ENCODE assay signal across 28 cellular contexts in genomic region chr13:98389319-98389718, GRCh38.
"Had no signal": no experiment of that assay in that cellular context is flagged by ENCODE, and none has a peak within 500 bp of the region (broad histone marks: within the 10 kb centered on the region; RNA-seq: fewer than 3 reads in every experiment).

No MANE protein-coding gene starts in this region.

- ATAC-seq: activated CD8-positive, alpha-beta T cell treated with anti-CD3 and anti-CD28 coated beads for 36 hours; activated naive CD8-positive, alpha-beta T cell treated with anti-CD3 and anti-CD28 coated beads, Interleukin-2, amount 50 U/mL, for 24 hours; naive thymus-derived CD4-positive, alpha-beta T cell; T-cell; upper lobe of right lung had no signal

- H3K4me2 ChIP-seq: neural progenitor cell had no signal

- H3K4me1 Mint-ChIP-seq: activated CD4-positive, alpha-beta T cell treated with anti-CD3 and anti-CD28 coated beads, Interleukin-2, amount 10 ng/mL, durations not matched to agents 7 days and 5 days; activated naive CD8-positive, alpha-beta T cell treated with anti-CD3 and anti-CD28 coated beads, Interleukin-2, amount 50 U/mL, for 24 hours; central memory CD8-positive, alpha-beta T cell; naive thymus-derived CD4-positive, alpha-beta T cell; neural progenitor cell; T-cell had no signal

- H3K4me3 ChIP-seq: dorsolateral prefrontal cortex, esophagus muscularis mucosa, lower lobe of right lung, neural progenitor cell, upper lobe of right lung had no signal

- H3K27me3 ChIP-seq: esophagus muscularis mucosa, neural progenitor cell, upper lobe of right lung had no signal

- H3K27ac Mint-ChIP-seq: activated CD4-positive, alpha-beta T cell treated with anti-CD3 and anti-CD28 coated beads, Interleukin-2, amount 10 ng/mL, durations not matched to agents 7 days and 5 days; activated CD8-positive, alpha-beta T cell treated with anti-CD3 and anti-CD28 coated beads for 36 hours; activated naive CD8-positive, alpha-beta T cell treated with anti-CD3 and anti-CD28 coated beads, Interleukin-2, amount 50 U/mL, for 24 hours; activated T-helper 1 cell treated with anti-CD3 and anti-CD28 coated beads, Interleukin-12 subunit alpha, Interleukin-12 subunit beta, Interleukin-2, Interleukin-4 antibody, amounts not matched to agents 30 ng/mL and 10 ng/mL and 1 ng/mL, durations not matched to agents 14 hours and 24 hours and 36 hours; naive thymus-derived CD4-positive, alpha-beta T cell; neural progenitor cell; progenitor cell of endocrine pancreas; T-cell; T-helper 2 cell treated with Interferon-gamma antibody and Interleukin-4, amounts not matched to agents 5 μg/mL and 100 μg/mL, for 36 hours had no signal

- H3K36me3 ChIP-seq: neural progenitor cell had no signal

- H2AFZ ChIP-seq: neural progenitor cell had no signal

- H3K4me3 Mint-ChIP-seq: activated CD4-positive, alpha-beta T cell treated with anti-CD3 and anti-CD28 coated beads, Interleukin-2, amount 10 ng/mL, durations not matched to agents 7 days and 5 days; activated CD8-positive, alpha-beta T cell treated with anti-CD3 and anti-CD28 coated beads for 36 hours; activated naive CD8-positive, alpha-beta T cell treated with anti-CD3 and anti-CD28 coated beads, Interleukin-2, amount 50 U/mL, for 24 hours; activated T-helper 1 cell treated with anti-CD3 and anti-CD28 coated beads, Interleukin-12 subunit alpha, Interleukin-12 subunit beta, Interleukin-2, Interleukin-4 antibody, amounts not matched to agents 30 ng/mL and 10 ng/mL and 1 ng/mL, durations not matched to agents 14 hours and 24 hours and 36 hours; brain; central memory CD8-positive, alpha-beta T cell; naive thymus-derived CD4-positive, alpha-beta T cell; neural progenitor cell; T-cell; T-helper 2 cell treated with Interferon-gamma antibody and Interleukin-4, amounts not matched to agents 5 μg/mL and 100 μg/mL, for 36 hours had no signal

- H3K36me3 Mint-ChIP-seq: naive thymus-derived CD4-positive, alpha-beta T cell; T-cell had no signal

- FAIRE-seq: colon, TTC549 had no signal

- DNase-seq: activated CD4-positive, alpha-beta T cell treated with anti-CD3 and anti-CD28 coated beads, Interleukin-2, amount 10 ng/mL, durations not matched to agents 7 days and 5 days; activated CD4-positive, CD25-positive, alpha-beta regulatory T cell treated with anti-CD3 and anti-CD28 coated beads, Interleukin-2, amount 50 U/mL, for 72 hours; activated CD8-positive, alpha-beta T cell treated with anti-CD3 and anti-CD28 coated beads for 36 hours; activated gamma-delta T cell; activated naive CD4-positive, alpha-beta T cell treated with anti-CD3 and anti-CD28 coated beads, Interleukin-2, amount 50 U/mL, for 16 hours; activated naive CD8-positive, alpha-beta T cell treated with anti-CD3 and anti-CD28 coated beads, Interleukin-2, amount 50 U/mL, for 24 hours; anterior cingulate cortex; dorsolateral prefrontal cortex; foreskin fibroblast; hippocampal formation; kidney glomerular epithelial cell; lower lobe of right lung; naive thymus-derived CD4-positive, alpha-beta T cell; retina; stimulated activated CD4-positive, alpha-beta T cell treated with anti-CD3 and anti-CD28 coated beads, Interleukin-4, amount 100 ng/mL, for 24 hours; stimulated activated naive CD4-positive, alpha-beta T cell treated with Interleukin-2 at 50 U/mL for 16 hours; T-cell; upper lobe of right lung; WERI-Rb-1 had no signal

- H3K4me1 ChIP-seq: lower lobe of right lung, neural progenitor cell had no signal

- H3K27me3 Mint-ChIP-seq: brain, progenitor cell of endocrine pancreas had no signal

- H3K9me3 ChIP-seq: esophagus muscularis mucosa, lower lobe of right lung, upper lobe of right lung had no signal

- H3K9me3 Mint-ChIP-seq: activated CD4-positive, alpha-beta T cell treated with anti-CD3 and anti-CD28 coated beads, Interleukin-2, amount 10 ng/mL, durations not matched to agents 7 days and 5 days; activated CD8-positive, alpha-beta T cell treated with anti-CD3 and anti-CD28 coated beads for 36 hours; activated naive CD8-positive, alpha-beta T cell treated with anti-CD3 and anti-CD28 coated beads, Interleukin-2, amount 50 U/mL, for 24 hours; activated T-helper 1 cell treated with anti-CD3 and anti-CD28 coated beads, Interleukin-12 subunit alpha, Interleukin-12 subunit beta, Interleukin-2, Interleukin-4 antibody, amounts not matched to agents 30 ng/mL and 10 ng/mL and 1 ng/mL, durations not matched to agents 14 hours and 24 hours and 36 hours; brain; central memory CD8-positive, alpha-beta T cell; naive thymus-derived CD4-positive, alpha-beta T cell; neural progenitor cell; T-cell; T-helper 2 cell treated with Interferon-gamma antibody and Interleukin-4, amounts not matched to agents 5 μg/mL and 100 μg/mL, for 36 hours had no signal

- H3K27ac ChIP-seq: esophagus muscularis mucosa, lower lobe of right lung, neural progenitor cell, upper lobe of right lung, WERI-Rb-1 had no signal

- H3K9ac ChIP-seq: neural progenitor cell had no signal
